ENCODE assay signal across 10 cellular contexts in genomic region chr14:36001936-36002335, GRCh38.
"Had no signal": no experiment of that assay in that cellular context is flagged by ENCODE, and none has a peak within 500 bp of the region (broad histone marks: within the 10 kb centered on the region; RNA-seq: fewer than 3 reads in every experiment).

No MANE protein-coding gene starts in this region.

- H3K27ac Mint-ChIP-seq: HFFc6, IgD-negative memory B cell had no signal

- H3K36me3 ChIP-seq: HAP-1 had no signal

- H3K36me3 Mint-ChIP-seq: IgD-negative memory B cell had no signal

- DNase-seq: GOT3, HFFc6, KBM-7 had no signal

- H3K4me3 ChIP-seq: HAP-1 had no signal

- H3K9me3 Mint-ChIP-seq: HFFc6, IgD-negative memory B cell had no signal

- FAIRE-seq: H54, HepG2 had no signal

- H3K4me2 ChIP-seq: KMS-11 had no signal

- H3K9me3 ChIP-seq: HAP-1 had no signal

- H3K4me1 Mint-ChIP-seq: IgD-negative memory B cell had no signal

- H3K27ac ChIP-seq: HL-60, KMS-11 had no signal

- H3K9ac ChIP-seq: KMS-11 had no signal

- H3K4me3 Mint-ChIP-seq: HFFc6, IgD-negative memory B cell had no signal

- ATAC-seq: HCT116, HepG2 had no signal
